8 cellular contexts compared by ENCODE assay signal in genomic region chr17:7572588-7573323, GRCh38. TPM values are rescaled to one million over a fixed set of nuclear protein-coding genes. Genes with fewer than 3 reads are reported as not detected.
DNase-seq lines count a peak whose midpoint lies in the region; ATAC-seq and TF ChIP-seq lines count a peak whose summit lies in the region.

No MANE protein-coding gene starts in this region.

- H3K27ac ChIP-seq in HCT116 (ENCODE audit: low read depth, low read length) (peak overlapping the region; percentile 97), SK-N-SH (ENCODE audit: low read depth in 2 of 2, low read length in 1 of 2) (peak overlapping the region; percentile 92), gastroesophageal sphincter (peak overlapping the region; percentile 84 to 100 (median 99)), thymus (ENCODE audit: low read depth) (peak overlapping the region; percentile 97)

- H3K36me3 ChIP-seq in HCT116 (ENCODE audit: control insufficient read depth in 1 of 2, insufficient read depth in 2 of 2, low read length in 2 of 2) (peaks cover 34 to 70% of the 10 kb centered on the region in 2 experiments), SK-N-SH (replicated peaks in 1 of 2; ENCODE audit: control insufficient read depth in 1 of 2, insufficient read depth in 2 of 2, low read length in 1 of 2) (peaks cover 62 to 65% of the 10 kb centered on the region in 2 experiments), gastroesophageal sphincter (peaks cover 0 to 75% of the 10 kb centered on the region in 2 donors), thymus (ENCODE audit: control insufficient read depth, insufficient read depth) (peaks cover 52% of the 10 kb centered on the region)

- TF ChIP-seq EP300 in SK-N-SH (IDR thresholded peaks at IDR 0.05; ENCODE audit: borderline replicate concordance in 1 of 2, low read depth in 1 of 2, low read length in 1 of 2) (no peak), gastroesophageal sphincter (IDR thresholded peaks at IDR 0.05) (no peak)

- TF ChIP-seq POLR2A in HCT116 (IDR thresholded peaks at IDR 0.05; ENCODE audit: borderline replicate concordance, extremely low read depth, insufficient read depth, insufficient read length) (peak; percentile 99), NB4 (IDR thresholded peaks at IDR 0.05; ENCODE audit: extremely low read depth, insufficient read length) (peak; percentile 94), gastroesophageal sphincter (IDR thresholded peaks at IDR 0.05) (peak; percentile 98)

- TF ChIP-seq CTCF in HCT116 (IDR thresholded peaks at IDR 0.05 in 2 of 3, conservative IDR thresholded peaks at IDR 0.05 in 1 of 3; ENCODE audit: borderline replicate concordance in 1 of 3, insufficient read depth in 1 of 3, low read depth in 2 of 3, low read length in 2 of 3) = no peak
- no peak for TF ChIP-seq CTCF in NB4 (IDR thresholded peaks at IDR 0.05; ENCODE audit: low read depth, low read length)
- no peak for TF ChIP-seq CTCF in SK-N-SH (IDR thresholded peaks at IDR 0.05)
- TF ChIP-seq CTCF in gastroesophageal sphincter (IDR thresholded peaks at IDR 0.05) = peak in 1 of 4 experiments; percentile 29

- H3K4me2 ChIP-seq in HCT116 (ENCODE audit: low read length) (peak overlapping the region; percentile 97), SK-N-SH (peak overlapping the region; percentile 96)

- no peaks in the 10 kb centered on the region for H3K27me3 ChIP-seq in HCT116 (ENCODE audit: insufficient read depth, low read length)
- no peaks in the 10 kb centered on the region for H3K27me3 ChIP-seq in SK-N-SH (ENCODE audit: insufficient read depth)
- H3K27me3 ChIP-seq in gastroesophageal sphincter = no peaks in the 10 kb centered on the region
- no peaks in the 10 kb centered on the region for H3K27me3 ChIP-seq in thymus (ENCODE audit: control insufficient read depth, insufficient read depth)

- DNase-seq in ELR (ENCODE audit: low read depth) (peak; percentile 100), HCT116 (ENCODE audit: low read depth, low spot score) (peak; percentile 98), NB4 (ENCODE audit: low read depth) (peak; percentile 97), SK-N-SH (peak; percentile 97), non-pigmented ciliary epithelial cell (ENCODE audit: low read depth) (peak; percentile 97)
- peak; percentile 99 for DNase-seq in activated naive CD4-positive, alpha-beta T cell treated with anti-CD3 and anti-CD28 coated beads, Interleukin-2, amount 50 U/mL, for 16 hours

- H3K4me3 ChIP-seq in HCT116 (replicated peaks in 1 of 2; ENCODE audit: low read depth in 1 of 2, low read length in 2 of 2) = peak overlapping the region; percentile 94 to 100
- peak overlapping the region; percentile 99 for H3K4me3 ChIP-seq in NB4 (ENCODE audit: low read depth, low read length)
- peak overlapping the region; percentile 98 to 100 for H3K4me3 ChIP-seq in SK-N-SH (ENCODE audit: low read depth in 2 of 2, low read length in 1 of 2)
- H3K4me3 ChIP-seq in gastroesophageal sphincter = peak overlapping the region; percentile 49 to 95
- peak overlapping the region; percentile 65 for H3K4me3 ChIP-seq in thymus (ENCODE audit: low read length)

- H3K9me3 ChIP-seq in HCT116 (ENCODE audit: control insufficient read depth in 1 of 2, insufficient read depth in 1 of 2, low read depth in 1 of 2, low read length in 2 of 2) = no peaks in the 10 kb centered on the region
- H3K9me3 ChIP-seq in SK-N-SH = no peaks in the 10 kb centered on the region
- H3K9me3 ChIP-seq in gastroesophageal sphincter = no peaks in the 10 kb centered on the region
- no peaks in the 10 kb centered on the region for H3K9me3 ChIP-seq in thymus (ENCODE audit: control insufficient read depth)

- intact Hi-C loops in HCT116 (cut with micrococcal nuclease) = no loop called here

- RAD21 ChIA-PET in HCT116 (lab: Charles Lee; ENCODE audit: low non-redundant PET in 1 of 2, low total read pairs in 2 of 2, uncharacterized antibody in 2 of 2, unreplicated experiment in 2 of 2) = interaction anchor here in 1 of 2 experiments (1.1 kb wide), 1 partner anchor 12 kb away, joined by 3 read pairs; no protein-coding TSS in a partner anchor

- H4K20me1 ChIP-seq in HCT116 (ENCODE audit: insufficient read depth) (peaks cover 32% of the 10 kb centered on the region; the same call in 1 of the 2 replicates), SK-N-SH (ENCODE audit: insufficient read depth) (peaks cover 47% of the 10 kb centered on the region)

- peaks cover 67% of the 10 kb centered on the region for H3K79me2 ChIP-seq in HCT116 (ENCODE audit: insufficient read depth, low read length)
- peaks cover 70% of the 10 kb centered on the region for H3K79me2 ChIP-seq in SK-N-SH (ENCODE audit: insufficient read depth)

- H3K9ac ChIP-seq in HCT116 (ENCODE audit: low read length) = peak overlapping the region; percentile 100
- peak overlapping the region; percentile 100 for H3K9ac ChIP-seq in SK-N-SH

- TF ChIP-seq RAD21 in HCT116 (IDR thresholded peaks at IDR 0.05; ENCODE audit: low read depth) (no peak), SK-N-SH (IDR thresholded peaks at IDR 0.05; ENCODE audit: low read length) (no peak)

- POLR2A ChIA-PET in HCT116 (lab: Charles Lee) (interaction anchor here (1.1 to 2.6 kb wide), 4 partner anchors 11 to 115 kb away, joined by 4 to 13 read pairs (median 6); partner anchors contain the start of genes MPDU1, TP53 and WRAP53), SK-N-SH (lab: Yijun Ruan, JAX) (interaction anchor here (1.0 to 4.3 kb wide), 2 partner anchors 11 to 114 kb away, joined by 5 to 37 read pairs; partner anchors contain the start of gene MPDU1)

- CTCF ChIA-PET in HCT116 (lab: Charles Lee) (interaction anchor here (0.6 kb wide), 1 partner anchor 11 kb away, joined by 3 read pairs; the partner anchor contains the start of gene MPDU1), SK-N-SH (lab: Yijun Ruan, JAX) (interaction anchor here (0.6 to 5.9 kb wide), 5 partner anchors 11 to 61 kb away, joined by 3 to 40 read pairs (median 3); partner anchors contain the start of genes MPDU1, SENP3 and SOX15)

- H2AFZ ChIP-seq in HCT116 (ENCODE audit: low read depth, low read length, poor library complexity, severe bottlenecking) (no peak overlapping the region), SK-N-SH (ENCODE audit: low read depth) (no peak overlapping the region)

- H3K4me1 ChIP-seq in HCT116 (ENCODE audit: control insufficient read depth in 1 of 2, insufficient read depth in 2 of 2, low read length in 2 of 2) (peaks cover 5 to 58% of the 10 kb centered on the region in 2 experiments; a peak in 3 of 4 replicates), SK-N-SH (ENCODE audit: control insufficient read depth in 1 of 2, insufficient read depth in 2 of 2, low read depth in 1 of 2, low read length in 1 of 2) (peaks cover 16 to 33% of the 10 kb centered on the region in 2 experiments), gastroesophageal sphincter (peaks cover 0 to 44% (median 20%) of the 10 kb centered on the region in 3 donors), thymus (ENCODE audit: control insufficient read depth, insufficient read depth, low read length) (peaks cover 8% of the 10 kb centered on the region)

- peaks cover 66% of the 10 kb centered on the region for H3F3A ChIP-seq in SK-N-SH (replicated peaks; ENCODE audit: insufficient read depth)

- 5% methylated on average over 12 of the region's 73 CpGs for WGBS in SK-N-SH (ENCODE audit: low lambda C conversion rate)
- WGBS in gastroesophageal sphincter (ENCODE audit: low coverage in 1 of 2), 2 donors = 0% methylated on average over 3 to 27 of the region's 73 CpGs
- WGBS in thymus = under 1% methylated on average over 73 of the region's 73 CpGs

- ATAC-seq in HCT116 (peak; percentile 86), gastroesophageal sphincter (peak; percentile 96)

- H3K9me2 ChIP-seq in HCT116 (ENCODE audit: insufficient read depth) (no peaks in the 10 kb centered on the region), SK-N-SH (no peaks in the 10 kb centered on the region)

- BruUV-seq in HCT116 (replicated peaks; lab: Mats Ljungman, UMichigan) = TSS peak; percentile 36

TF ChIP-seq in HCT116, 20 proteins besides CTCF, POLR2A, EP300 and RAD21 (continues in another document):
- peak; percentile 43; the same call in 1 of the 2 replicates for TF ChIP-seq ZFX (IDR thresholded peaks at IDR 0.05)
- TF ChIP-seq YY1 (IDR thresholded peaks at IDR 0.05; ENCODE audit: extremely low read depth, insufficient replicate concordance, low read depth, low read length) = peak; percentile 79

RNA-seq across cellular contexts. Expression of gene CD68, which starts 6.7 kb away (rescaled TPM):
- total RNA-seq in HCT116 (2021; ENCODE audit: unreplicated experiment) (7.0 TPM), gastroesophageal sphincter (10 to 100 TPM in 3 of 4 donors, 1 to 10 TPM in 1; 7.9 to 83.1 (median 46.1) TPM)
- 68.4 and 90.6 TPM in 2 replicates for polyA plus RNA-seq in HCT116 (2012)
- polyA plus RNA-seq in SK-N-SH (2012; rRNA removed) (34.6 and 62.4 TPM in 2 replicates), thymus (124 TPM)
- 22.0 and 35.5 TPM in 2 replicates for polyA plus RNA-seq in SK-N-SH (2012; cell fraction: cytosol; rRNA removed)
- 2.4 and 3.1 TPM in 2 replicates for polyA plus RNA-seq in SK-N-SH (2012; cell fraction: nucleus; rRNA removed)

RNA-seq across cellular contexts. Expression of gene MPDU1, which starts 10.9 kb away (rescaled TPM):
- total RNA-seq in HCT116 (2021; ENCODE audit: unreplicated experiment) (50.9 TPM), gastroesophageal sphincter (10 to 100 TPM; 38.1 to 66.5 (median 51.2) TPM)
- 49.0 and 52.0 TPM in 2 replicates for polyA plus RNA-seq in HCT116 (2012)
- polyA plus RNA-seq in SK-N-SH (2012; rRNA removed) (126 and 142 TPM in 2 replicates), thymus (48.0 TPM)
- polyA plus RNA-seq in SK-N-SH (2012; cell fraction: cytosol; rRNA removed) = 85.1 and 108 TPM in 2 replicates
- polyA plus RNA-seq in SK-N-SH (2012; cell fraction: nucleus; rRNA removed) = 114 and 134 TPM in 2 replicates

RNA-seq across cellular contexts. Expression of gene SENP3, which starts 11.0 kb away (rescaled TPM):
- total RNA-seq in HCT116 (2021; ENCODE audit: unreplicated experiment) (73.8 TPM), gastroesophageal sphincter (10 to 100 TPM; 68.3 to 94.7 (median 79.6) TPM)
- 43.9 and 51.1 TPM in 2 replicates for polyA plus RNA-seq in HCT116 (2012)
- polyA plus RNA-seq in SK-N-SH (2012; rRNA removed) (80.8 and 103 TPM in 2 replicates), thymus (44.7 TPM)
- polyA plus RNA-seq in SK-N-SH (2012; cell fraction: cytosol; rRNA removed) = 69.1 and 90.7 TPM in 2 replicates
- polyA plus RNA-seq in SK-N-SH (2012; cell fraction: nucleus; rRNA removed) = 84.6 and 106 TPM in 2 replicates

RNA-seq across cellular contexts. Expression of gene TNFSF13, which starts 14.2 kb away (rescaled TPM):
- total RNA-seq in HCT116 (2021; ENCODE audit: unreplicated experiment) = 0.71 TPM
- 1.1 and 1.3 TPM in 2 replicates for polyA plus RNA-seq in HCT116 (2012)
- polyA plus RNA-seq in SK-N-SH (2012; rRNA removed) = 1.0 and 2.1 TPM in 2 replicates
- 1.4 TPM in 2 replicates for polyA plus RNA-seq in SK-N-SH (2012; cell fraction: cytosol; rRNA removed)
- polyA plus RNA-seq in SK-N-SH (2012; cell fraction: nucleus; rRNA removed) = 2.0 and 2.6 TPM in 2 replicates
- 10 to 100 TPM; 14.5 to 47.1 (median 27.2) TPM for total RNA-seq in gastroesophageal sphincter
- polyA plus RNA-seq in thymus = 19.6 TPM

RNA-seq across cellular contexts. Expression of gene SOX15, which starts 17.1 kb away (rescaled TPM):
- total RNA-seq in HCT116 (2021; ENCODE audit: unreplicated experiment) = 0.69 TPM
- polyA plus RNA-seq in HCT116 (2012) = 1.0 and 1.2 TPM in 2 replicates
- polyA plus RNA-seq in SK-N-SH (2012; rRNA removed) = 1.3 TPM in 2 replicates
- 0.59 and 1.1 TPM in 2 replicates for polyA plus RNA-seq in SK-N-SH (2012; cell fraction: cytosol; rRNA removed)
- polyA plus RNA-seq in SK-N-SH (2012; cell fraction: nucleus; rRNA removed) = 1.6 and 1.7 TPM in 2 replicates
- 1 to 10 TPM; 5.1 to 9.0 (median 5.9) TPM for total RNA-seq in gastroesophageal sphincter
- 5.2 TPM for polyA plus RNA-seq in thymus

Comparison
In these comparisons a context has a peak if more than half of its experiments do, and no peak if none do; other contexts are left out.
1. Peak in every context shown above with its lines: DNase-seq, ATAC-seq, H3K4me3 ChIP-seq and H3K27ac ChIP-seq.